Comparison of ENCODE assay signal across 9 cellular contexts in the genomic region with DNA sequence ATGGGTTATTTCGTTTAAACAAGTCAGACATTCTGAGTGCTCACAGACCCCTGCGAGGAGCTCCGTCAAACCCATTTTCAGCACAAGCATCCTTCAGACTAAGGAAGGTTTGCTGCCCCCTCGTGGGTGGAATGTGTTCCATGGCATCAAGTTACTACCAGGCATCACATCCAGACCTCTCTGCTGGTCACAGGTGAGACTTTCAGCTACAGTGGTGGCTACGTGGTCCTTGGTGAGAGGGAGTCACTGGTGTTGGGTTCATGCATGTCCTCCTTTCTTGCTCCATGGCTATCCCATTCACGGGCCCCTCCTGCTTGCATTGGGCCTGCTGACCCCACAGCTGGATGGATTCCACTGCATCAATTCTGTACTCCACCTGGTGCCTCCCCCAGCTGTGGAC. TPM values are rescaled to one million over a fixed set of nuclear protein-coding genes. Genes with fewer than 3 reads are reported as not detected.
DNase-seq lines count a peak whose midpoint lies in the region; ATAC-seq and TF ChIP-seq lines count a peak whose summit lies in the region.
"Had no signal": no experiment of that assay in that cellular context is flagged by ENCODE, and none has a peak within 500 bp of the region (broad histone marks: within the 10 kb centered on the region; RNA-seq: fewer than 3 reads in every experiment).

No MANE protein-coding gene starts in this region.

- H3K27ac Mint-ChIP-seq in Calu3 (ENCODE audit: unreplicated experiment) = no peak overlapping the region

- H3K36me3 Mint-ChIP-seq in Calu3 (ENCODE audit: insufficient read depth, unreplicated experiment) = no peaks in the 10 kb centered on the region

- no peaks in the 10 kb centered on the region for H3K4me1 Mint-ChIP-seq in Calu3 (ENCODE audit: low read depth, unreplicated experiment)

- no peaks in the 10 kb centered on the region for H3K9me3 Mint-ChIP-seq in Calu3 (ENCODE audit: low read depth, unreplicated experiment)

- H3K4me3 Mint-ChIP-seq in Calu3 (ENCODE audit: low read depth, unreplicated experiment) = no peak overlapping the region

- H3K27me3 Mint-ChIP-seq in Calu3 (ENCODE audit: unreplicated experiment) = peaks cover 92% of the 10 kb centered on the region

- intact Hi-C loops in Calu3 (cut with micrococcal nuclease; ENCODE audit: unreplicated experiment) = loop anchor here (5.0 kb wide), 1 partner anchor 489 kb away; no protein-coding TSS in a partner anchor

- DNase-seq in Calu3 (peak; percentile 93), HuH-7.5 (ENCODE audit: low spot score) (peak; percentile 62), SK-MEL-5 (ENCODE audit: low read depth, low spot score) (peak; percentile 78), cardiac muscle cell (ENCODE audit: low read depth in 1 of 2, low spot score in 1 of 2) (peak; percentile 81 to 90), renal cortical epithelial cell (ENCODE audit: low read depth) (peak; percentile 58)
- DNase-seq in activated naive CD4-positive, alpha-beta T cell treated with Interleukin-2 at 50 U/mL for 16 hours = peak; percentile 64

- H3K9me3 ChIP-seq in cardiac muscle cell (ENCODE audit: low read depth) = no peaks in the 10 kb centered on the region

- H3K27ac ChIP-seq in cardiac muscle cell = no peak overlapping the region

- peaks cover 8% of the 10 kb centered on the region for H3K27me3 ChIP-seq in cardiac muscle cell

- H3K4me1 ChIP-seq in cardiac muscle cell (ENCODE audit: low read depth) = no peaks in the 10 kb centered on the region

- no TSS peak for BruUV-seq in Calu3 (replicated peaks; lab: Mats Ljungman, UMichigan)

- no peaks in the 10 kb centered on the region for H3K36me3 ChIP-seq in cardiac muscle cell

- H3K4me3 ChIP-seq in cardiac muscle cell = no peak overlapping the region

- in situ Hi-C loops in SK-MEL-5 (cut with HindIII; ENCODE audit: low pct_unique_long_range_greater_than_20kb, low sequenced_read_pairs) = no loop called here

- peak; percentile 75 for TF ChIP-seq CTCF in Calu3 (IDR thresholded peaks at IDR 0.05; ENCODE audit: unreplicated experiment)
- peak; percentile 80 for TF ChIP-seq CTCF in cardiac muscle cell (IDR thresholded peaks at IDR 0.05; ENCODE audit: low read depth, low read length)

- CTCF ChIA-PET in Calu3 (lab: Charles Lee) = interaction anchor here (0.8 to 1.9 kb wide), 13 partner anchors 16 to 129 kb away, joined by 3 to 21 read pairs (median 3); partner anchors contain the start of genes LENG1, MBOAT7, TMC4 and TSEN34

- ATAC-seq in GM21737 (IDR thresholded peaks at IDR 0.05; ENCODE audit: unreplicated experiment) = no peak
- no peak for ATAC-seq in HG02763 (IDR thresholded peaks at IDR 0.05; ENCODE audit: unreplicated experiment)

RNA-seq across cellular contexts. Expression of gene LILRB5, which starts 9.1 kb away (rescaled TPM):
- not detected in 2 replicates for total RNA-seq in Calu3 (2022)
- total RNA-seq in SK-MEL-5 (2014; rRNA removed; shearing (Covaris generic)) = not detected in 2 replicates
- polyA plus RNA-seq in SK-MEL-5 (2015; cell fraction: cytosol; rRNA removed) = not detected in 2 replicates
- polyA plus RNA-seq in SK-MEL-5 (2015; cell fraction: nucleus; rRNA removed) = 0.27 TPM in 1 of 2 replicates, not detected in the other
- total RNA-seq in cardiac muscle cell = not detected in 2 replicates
- polyA plus RNA-seq in cardiac muscle cell = 0.04 TPM in 1 of 2 replicates, not detected in the other
- total RNA-seq in renal cortical epithelial cell = not detected in 2 replicates
- total RNA-seq: T-helper 2 cell treated with Interferon-gamma antibody and Interleukin-4, amounts not matched to agents 100 ng/mL and 5 ng/mL, for 36 hours had no signal

RNA-seq across cellular contexts. Expression of gene LILRB2, which starts 14.8 kb away (rescaled TPM):
- total RNA-seq in Calu3 (2022) = not detected in 2 replicates
- total RNA-seq in SK-MEL-5 (2014; rRNA removed; shearing (Covaris generic)) = not detected in 2 replicates
- polyA plus RNA-seq in SK-MEL-5 (2015; cell fraction: cytosol; rRNA removed) = not detected in 2 replicates
- polyA plus RNA-seq in SK-MEL-5 (2015; cell fraction: nucleus; rRNA removed) = not detected in 2 replicates
- not detected in 2 replicates for total RNA-seq in cardiac muscle cell
- polyA plus RNA-seq in cardiac muscle cell = not detected in 2 replicates
- total RNA-seq in renal cortical epithelial cell = not detected in 2 replicates
- total RNA-seq: T-helper 2 cell treated with Interferon-gamma antibody and Interleukin-4, amounts not matched to agents 100 ng/mL and 5 ng/mL, for 36 hours had no signal

RNA-seq across cellular contexts. Expression of gene LILRA6, which starts 23.5 kb away (rescaled TPM):
- not detected in 2 replicates for total RNA-seq in Calu3 (2022)
- 0.16 TPM in 1 of 2 replicates, not detected in the other for total RNA-seq in SK-MEL-5 (2014; rRNA removed; shearing (Covaris generic))
- not detected in 2 replicates for polyA plus RNA-seq in SK-MEL-5 (2015; cell fraction: cytosol; rRNA removed)
- 1.7 TPM in 1 of 2 replicates, not detected in the other for polyA plus RNA-seq in SK-MEL-5 (2015; cell fraction: nucleus; rRNA removed)
- total RNA-seq in cardiac muscle cell = 0.15 and 0.18 TPM in 2 replicates
- 0.27 TPM in 1 of 2 replicates, not detected in the other for polyA plus RNA-seq in cardiac muscle cell
- total RNA-seq in renal cortical epithelial cell = not detected in 2 replicates

RNA-seq across cellular contexts. Expression of gene LILRB3, which starts 43.3 kb away (rescaled TPM):
- total RNA-seq in Calu3 (2022) (not detected in 2 replicates), cardiac muscle cell (0.27 and 0.49 TPM in 2 replicates), renal cortical epithelial cell (not detected in 2 replicates)
- 1.1 TPM in 1 of 2 replicates, not detected in the other for total RNA-seq in SK-MEL-5 (2014; rRNA removed; shearing (Covaris generic))
- polyA plus RNA-seq in SK-MEL-5 (2015; cell fraction: cytosol; rRNA removed) = 0.14 TPM in 1 of 2 replicates, not detected in the other
- 0.31 TPM in 1 of 2 replicates, not detected in the other for polyA plus RNA-seq in SK-MEL-5 (2015; cell fraction: nucleus; rRNA removed)
- 0.84 and 0.98 TPM in 2 replicates for polyA plus RNA-seq in cardiac muscle cell

RNA-seq across cellular contexts. Expression of gene LILRA5, which starts 46.8 kb away (rescaled TPM):
- total RNA-seq in Calu3 (2022) = not detected in 2 replicates
- total RNA-seq in SK-MEL-5 (2014; rRNA removed; shearing (Covaris generic)) = not detected in 2 replicates
- not detected in 2 replicates for polyA plus RNA-seq in SK-MEL-5 (2015; cell fraction: cytosol; rRNA removed)
- not detected in 2 replicates for polyA plus RNA-seq in SK-MEL-5 (2015; cell fraction: nucleus; rRNA removed)
- not detected in 2 replicates for total RNA-seq in cardiac muscle cell
- polyA plus RNA-seq in cardiac muscle cell = not detected in 2 replicates
- total RNA-seq in renal cortical epithelial cell = not detected in 2 replicates
- total RNA-seq: T-helper 2 cell treated with Interferon-gamma antibody and Interleukin-4, amounts not matched to agents 100 ng/mL and 5 ng/mL, for 36 hours had no signal
